Comparison of ENCODE assay signal across 22 cellular contexts in genomic region chr3:194964809-194965208, GRCh38.
DNase-seq lines count a peak whose midpoint lies in the region; ATAC-seq and TF ChIP-seq lines count a peak whose summit lies in the region.
"Had no signal": no experiment of that assay in that cellular context is flagged by ENCODE, and none has a peak within 500 bp of the region (broad histone marks: within the 10 kb centered on the region; RNA-seq: fewer than 3 reads in every experiment).

No MANE protein-coding gene starts in this region.

- CTCF ChIA-PET in MCF 10A (lab: Yijun Ruan, JAX) = no interaction called here

- BruUV-seq in MCF 10A (replicated peaks; lab: Mats Ljungman, UMichigan) = no TSS peak

- TF ChIP-seq CTCF in MCF 10A (IDR thresholded peaks at IDR 0.05; ENCODE audit: unreplicated experiment) (peak; percentile 22), breast epithelium (IDR thresholded peaks at IDR 0.05) (no peak), foreskin keratinocyte (conservative IDR thresholded peaks at IDR 0.05) (peak; percentile 39), tibial artery (IDR thresholded peaks at IDR 0.05) (no peak)

- ATAC-seq in foreskin keratinocyte (no peak), HG02870 (IDR thresholded peaks at IDR 0.05; ENCODE audit: unreplicated experiment) (no peak)
- ATAC-seq: A549; activated CD8-positive, alpha-beta T cell treated with anti-CD3 and anti-CD28 coated beads, Interleukin-2, amount 10 ng/mL, durations not matched to agents 7 days and 5 days; activated T-cell treated with anti-CD3 and anti-CD28 coated beads, Interleukin-2, amount 50 U/mL, for 4 hours; heart right ventricle; mucosa of descending colon had no signal

- H3K36me3 Mint-ChIP-seq in MCF 10A (ENCODE audit: insufficient read depth, unreplicated experiment) = no peaks in the 10 kb centered on the region
- H3K36me3 Mint-ChIP-seq: activated naive CD8-positive, alpha-beta T cell had no signal

- H3K27me3 ChIP-seq in breast epithelium (no peaks in the 10 kb centered on the region), foreskin keratinocyte (peaks cover 20% of the 10 kb centered on the region), tibial artery (peaks cover 0 to 4% of the 10 kb centered on the region in 2 donors)
- H3K27me3 ChIP-seq: BLaER1 treated with 17β-estradiol and CSF1 and Interleukin-3, amounts not matched to agents 10 nM and 100 nM; heart right ventricle; upper lobe of left lung had no signal

- in situ Hi-C loops in SK-MEL-5 (cut with HindIII; ENCODE audit: low pct_unique_long_range_greater_than_20kb, low sequenced_read_pairs) = no loop called here

- H3K27ac Mint-ChIP-seq in MCF 10A (ENCODE audit: low read depth, unreplicated experiment) = no peak overlapping the region
- H3K27ac Mint-ChIP-seq: activated CD8-positive, alpha-beta T cell treated with anti-CD3 and anti-CD28 coated beads, Interleukin-2, amount 10 ng/mL, durations not matched to agents 7 days and 5 days; activated naive CD8-positive, alpha-beta T cell; progenitor cell of endocrine pancreas had no signal

- H3K9me3 ChIP-seq in breast epithelium (no peaks in the 10 kb centered on the region), tibial artery (no peaks in the 10 kb centered on the region)
- H3K9me3 ChIP-seq: A549, heart right ventricle, mucosa of descending colon, upper lobe of left lung had no signal

- H3K4me1 Mint-ChIP-seq in MCF 10A (ENCODE audit: insufficient read depth, unreplicated experiment) = no peaks in the 10 kb centered on the region

- POLR2A ChIA-PET in MCF 10A (lab: Yijun Ruan, JAX) = no interaction called here

- peak; percentile 27 for DNase-seq in MCF 10A (ENCODE audit: unreplicated experiment)
- DNase-seq in breast epithelium (ENCODE audit: low spot score in 2 of 2) = no peak
- peak; percentile 17 for DNase-seq in SK-MEL-5 (ENCODE audit: low read depth, low spot score)
- DNase-seq in foreskin keratinocyte = no peak
- DNase-seq in H4 (ENCODE audit: low spot score) = no peak
- no peak for DNase-seq in activated CD4-positive, alpha-beta T cell treated with anti-CD3 and anti-CD28 coated beads, Interleukin-2, amount 50 U/mL, for 48 hours
- no peak for DNase-seq in tibial artery
- DNase-seq: activated CD8-positive, alpha-beta T cell treated with anti-CD3 and anti-CD28 coated beads, Interleukin-2, amount 10 ng/mL, durations not matched to agents 7 days and 5 days; activated T-cell treated with anti-CD3 and anti-CD28 coated beads, Interleukin-2, amount 50 U/mL, for 4 hours; GF-D8; heart right ventricle; mucosa of descending colon; NCI-H1105; NCI-H2081 treated with DMSO at 0.1 percent for 48 hours; NCI-H524; stimulated activated CD4-positive, alpha-beta T cell treated with anti-CD3 and anti-CD28 coated beads, Interleukin-4, amount 100 ng/mL, for 4 hours; upper lobe of left lung had no signal

- H3K27me3 Mint-ChIP-seq in MCF 10A (ENCODE audit: insufficient read depth, unreplicated experiment) = peaks cover 30% of the 10 kb centered on the region

- H3K27ac ChIP-seq in breast epithelium (no peak overlapping the region), foreskin keratinocyte (no peak overlapping the region), tibial artery (no peak overlapping the region)
- H3K27ac ChIP-seq: A549; BLaER1 treated with 17β-estradiol and CSF1 and Interleukin-3, amounts not matched to agents 10 nM and 100 nM; heart right ventricle; upper lobe of left lung had no signal

- no peak overlapping the region for H3K4me3 Mint-ChIP-seq in MCF 10A (ENCODE audit: unreplicated experiment)
- H3K4me3 Mint-ChIP-seq: activated CD8-positive, alpha-beta T cell treated with anti-CD3 and anti-CD28 coated beads, Interleukin-2, amount 10 ng/mL, durations not matched to agents 7 days and 5 days; activated naive CD8-positive, alpha-beta T cell; activated T-cell treated with anti-CD3 and anti-CD28 coated beads, Interleukin-2, amount 50 U/mL, for 4 hours had no signal

- intact Hi-C loops in MCF 10A (cut with micrococcal nuclease) (no loop called here), breast epithelium (cut with DNase I; ENCODE audit: low total_unique reads) (no loop called here), tibial artery (cut with DNase I; ENCODE audit: low total_unique reads) (no loop called here)

- H3K4me3 ChIP-seq in breast epithelium (no peak overlapping the region), tibial artery (no peak overlapping the region)
- H3K4me3 ChIP-seq: A549; BLaER1 treated with 17β-estradiol and CSF1 and Interleukin-3, amounts not matched to agents 10 nM and 100 nM; heart right ventricle; mucosa of descending colon; upper lobe of left lung had no signal

- H3K9me3 Mint-ChIP-seq in MCF 10A (ENCODE audit: unreplicated experiment) = no peaks in the 10 kb centered on the region
- H3K9me3 Mint-ChIP-seq: activated T-cell treated with anti-CD3 and anti-CD28 coated beads, Interleukin-2, amount 50 U/mL, for 4 hours had no signal

- TF ChIP-seq POLR2A in breast epithelium (IDR thresholded peaks at IDR 0.05) = no peak

- H3K4me1 ChIP-seq in breast epithelium (no peaks in the 10 kb centered on the region), foreskin keratinocyte (no peaks in the 10 kb centered on the region), tibial artery (no peaks in the 10 kb centered on the region)
- H3K4me1 ChIP-seq: A549 had no signal

- H3K36me3 ChIP-seq in breast epithelium (no peaks in the 10 kb centered on the region), tibial artery (no peaks in the 10 kb centered on the region)
- H3K36me3 ChIP-seq: BLaER1 treated with 17β-estradiol and CSF1 and Interleukin-3, amounts not matched to agents 10 nM and 100 nM; heart right ventricle; upper lobe of left lung had no signal

Comparison
In these comparisons a context has a peak if more than half of its experiments do, and no peak if none do; other contexts are left out.
1. DNase-seq: peak in MCF 10A (single experiment) and SK-MEL-5 (single experiment); none in breast epithelium (0 of 2), foreskin keratinocyte (0 of 2), H4 (single experiment), activated CD4-positive, alpha-beta T cell treated with anti-CD3 and anti-CD28 coated beads, Interleukin-2, amount 50 U/mL, for 48 hours (0 of 2) and tibial artery (0 of 2).
2. CTCF ChIP-seq: peak in MCF 10A (single experiment) and foreskin keratinocyte (single experiment); none in breast epithelium (0 of 3) and tibial artery (0 of 2).